10 cellular contexts compared by ENCODE assay signal in genomic region chr14:53929871-53930685, GRCh38. TPM values are rescaled to one million over a fixed set of nuclear protein-coding genes. Genes with fewer than 3 reads are reported as not detected.
DNase-seq lines count a peak whose midpoint lies in the region; ATAC-seq and TF ChIP-seq lines count a peak whose summit lies in the region.
"Had no signal": no experiment of that assay in that cellular context is flagged by ENCODE, and none has a peak within 500 bp of the region (broad histone marks: within the 10 kb centered on the region; RNA-seq: fewer than 3 reads in every experiment).

No MANE protein-coding gene starts in this region.

- no peak overlapping the region for H3K27ac ChIP-seq in OCI-LY7 (ENCODE audit: low read depth, low read length, poor library complexity, severe bottlenecking)
- H3K27ac ChIP-seq: skin epidermis had no signal

- no peak for ATAC-seq in GM19351 (IDR thresholded peaks at IDR 0.05; ENCODE audit: unreplicated experiment)

- TF ChIP-seq CTCF in OCI-LY7 (conservative IDR thresholded peaks at IDR 0.05; ENCODE audit: low read length) (peak; percentile 84), epithelial cell of proximal tubule (conservative IDR thresholded peaks at IDR 0.05; ENCODE audit: low read depth, low read length) (peak; percentile 82), type B pancreatic cell (conservative IDR thresholded peaks at IDR 0.05) (peak; percentile 61)

- H3K4me2 ChIP-seq in OCI-LY7 (ENCODE audit: low read length) = no peak overlapping the region

- no peak overlapping the region for H3K4me3 Mint-ChIP-seq in type B pancreatic cell

- CTCF ChIA-PET in OCI-LY7 (lab: Charles Lee; ENCODE audit: unreplicated experiment) = no interaction called here

- H3K36me3 ChIP-seq in OCI-LY7 (ENCODE audit: insufficient read depth, low read length) = no peaks in the 10 kb centered on the region

- BruUV-seq in OCI-LY7 (replicated peaks; lab: Mats Ljungman, UMichigan) = no TSS peak

- H3K4me1 ChIP-seq in OCI-LY7 (ENCODE audit: insufficient read depth, low read length, poor library complexity, severe bottlenecking) = no peaks in the 10 kb centered on the region

- no peaks in the 10 kb centered on the region for H3K9me3 ChIP-seq in OCI-LY7 (ENCODE audit: low read length)

- no peaks in the 10 kb centered on the region for H4K20me1 ChIP-seq in OCI-LY7 (ENCODE audit: insufficient read depth, low read length)

- H2AFZ ChIP-seq in OCI-LY7 (ENCODE audit: low read length) = no peak overlapping the region

- H3K79me2 ChIP-seq in OCI-LY7 (ENCODE audit: insufficient read depth, low read depth, low read length) = no peaks in the 10 kb centered on the region

- peaks cover 14% of the 10 kb centered on the region for H3K4me1 Mint-ChIP-seq in type B pancreatic cell (ENCODE audit: unreplicated experiment)

- intact Hi-C loops in OCI-LY7 (cut with micrococcal nuclease; ENCODE audit: unreplicated experiment) = loop anchor here (10.0 kb wide), 1 partner anchor 395 kb away; no protein-coding TSS in a partner anchor

- DNase-seq in stimulated activated CD4-positive, alpha-beta T cell treated with anti-CD3 and anti-CD28 coated beads, Interleukin-15, amount 100 ng/mL, for 24 hours = peak; percentile 53
- DNase-seq in stimulated activated CD4-positive, alpha-beta T cell treated with anti-CD3 and anti-CD28 coated beads, Interleukin-1b, Interleukin-23, amount 100 ng/mL, for 48 hours = no peak
- DNase-seq in OCI-LY7 (ENCODE audit: low spot score) (peak; percentile 50), epithelial cell of proximal tubule (ENCODE audit: low read depth) (no peak), type B pancreatic cell (ENCODE audit: extremely low spot score, unreplicated experiment) (no peak), SKM-1 (lab: John Stamatoyannopoulos, UW; ENCODE audit: unreplicated experiment) (no peak), SK-N-DZ (ENCODE audit: low spot score) (no peak)

- H3K4me3 ChIP-seq in OCI-LY7 (ENCODE audit: low read depth, low read length, poor library complexity, severe bottlenecking) (no peak overlapping the region), epithelial cell of proximal tubule (ENCODE audit: low read depth, low read length) (no peak overlapping the region)
- H3K4me3 ChIP-seq: skin epidermis had no signal

- no peaks in the 10 kb centered on the region for H3K9me3 Mint-ChIP-seq in type B pancreatic cell

- POLR2A ChIA-PET in OCI-LY7 (lab: Charles Lee) = no interaction called here

- no peaks in the 10 kb centered on the region for H3K36me3 Mint-ChIP-seq in type B pancreatic cell

- no peak overlapping the region for H3K27ac Mint-ChIP-seq in type B pancreatic cell

- no peaks in the 10 kb centered on the region for H3K27me3 Mint-ChIP-seq in type B pancreatic cell

- no peaks in the 10 kb centered on the region for H3K9me2 ChIP-seq in OCI-LY7 (ENCODE audit: insufficient read depth, low read length)

RNA-seq across cellular contexts. Expression of gene BMP4, which starts 26.5 kb away (rescaled TPM):
- not detected in 2 replicates for total RNA-seq in OCI-LY7 (2014; rRNA removed; shearing (Covaris generic))
- total RNA-seq in OCI-LY7 (2022) (not detected in 2 replicates), epithelial cell of proximal tubule (1.8 and 9.3 TPM in 2 replicates), type B pancreatic cell (ENCODE audit: low replicate concordance) (12.4 and 36.4 TPM in 2 replicates)
- 1.0 and 1.6 TPM in 2 replicates for polyA plus RNA-seq in SK-N-DZ (2014; cell fraction: cytosol; rRNA removed)
- polyA plus RNA-seq in SK-N-DZ (2014; cell fraction: nucleus; rRNA removed) = 0.62 and 1.5 TPM in 2 replicates
- total RNA-seq: NCI-H460 had no signal

Comparison
In these comparisons a context has a peak if more than half of its experiments do, and no peak if none do; other contexts are left out.
1. DNase-seq: peak in stimulated activated CD4-positive, alpha-beta T cell treated with anti-CD3 and anti-CD28 coated beads, Interleukin-15, amount 100 ng/mL, for 24 hours (single experiment) and OCI-LY7 (single experiment); none in stimulated activated CD4-positive, alpha-beta T cell treated with anti-CD3 and anti-CD28 coated beads, Interleukin-1b, Interleukin-23, amount 100 ng/mL, for 48 hours (single experiment), epithelial cell of proximal tubule (single experiment), type B pancreatic cell (single experiment), SKM-1 (single experiment) and SK-N-DZ (single experiment).
2. Peak in every context shown above with its lines, with median percentiles within 50 percentile points of each other: CTCF ChIP-seq.